In the genomic region with DNA sequence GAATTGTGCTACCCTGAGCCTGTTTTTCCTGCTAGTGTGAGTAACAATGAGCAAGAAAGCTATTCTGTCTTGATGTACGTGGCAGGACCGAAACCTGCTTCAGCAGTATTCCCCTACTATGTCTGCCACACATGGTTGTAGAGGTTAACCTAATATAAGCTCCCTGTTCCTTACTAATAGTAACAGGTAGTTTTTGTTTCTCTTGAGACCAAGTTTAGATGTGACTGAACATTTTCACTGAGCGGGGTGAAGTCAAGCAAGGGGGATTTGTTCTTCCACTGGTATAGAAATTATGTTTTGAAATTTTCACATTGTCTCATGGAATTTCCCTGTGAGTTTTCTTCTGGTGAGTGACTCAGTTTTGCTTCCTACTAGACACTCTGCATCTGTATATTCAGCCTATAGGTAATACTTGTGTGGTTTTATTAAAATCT, we compare ENCODE assay signal across 12 cellular contexts. TPM values are rescaled to one million over a fixed set of nuclear protein-coding genes. Genes with fewer than 3 reads are reported as not detected.
DNase-seq lines count a peak whose midpoint lies in the region; ATAC-seq and TF ChIP-seq lines count a peak whose summit lies in the region.
"Had no signal": no experiment of that assay in that cellular context is flagged by ENCODE, and none has a peak within 500 bp of the region (broad histone marks: within the 10 kb centered on the region; RNA-seq: fewer than 3 reads in every experiment).

No MANE protein-coding gene starts in this region.

- no peaks in the 10 kb centered on the region for H3K9me3 Mint-ChIP-seq in WTC11
- H3K9me3 Mint-ChIP-seq: activated naive CD4-positive, alpha-beta T cell treated with anti-CD3 and anti-CD28 coated beads, Interleukin-2, amount 50 U/mL, for 24 hours; natural killer cell treated with Interleukin-12 subunit alpha and Interleukin-12 subunit beta and Interleukin-15 and Interleukin-18, amount 100 ng/mL, for 72 hours had no signal

- H3K27ac Mint-ChIP-seq in WTC11 = no peak overlapping the region
- H3K27ac Mint-ChIP-seq: activated naive CD4-positive, alpha-beta T cell treated with anti-CD3 and anti-CD28 coated beads, Interleukin-2, amount 50 U/mL, for 24 hours; natural killer cell treated with Interleukin-12 subunit alpha and Interleukin-12 subunit beta and Interleukin-15 and Interleukin-18, amount 100 ng/mL, for 72 hours had no signal

- no peaks in the 10 kb centered on the region for H4K20me1 ChIP-seq in GM23248 (ENCODE audit: insufficient read depth)

- H3K9me2 ChIP-seq in GM23248 (ENCODE audit: insufficient read depth) = no peaks in the 10 kb centered on the region

- CTCF ChIA-PET in WTC11 (lab: Charles Lee) = no interaction called here

- H3K4me3 ChIP-seq in GM23248 = no peak overlapping the region
- H3K4me3 ChIP-seq: testis had no signal

- WGBS in GM23248 (ENCODE audit: low coverage in 1 of 2, low lambda C conversion rate in 2 of 2, missing lambda C conversion rate in 2 of 2), 2 experiments = 92 to 93% methylated on average over 3 of the region's 3 CpGs

- H3K36me3 ChIP-seq in GM23248 (ENCODE audit: low read depth) = no peaks in the 10 kb centered on the region; the same call in 1 of the 2 replicates

- H3K79me2 ChIP-seq in GM23248 (ENCODE audit: insufficient read depth) = no peaks in the 10 kb centered on the region

- no peaks in the 10 kb centered on the region for H3K27me3 ChIP-seq in GM23248 (replicated peaks; ENCODE audit: insufficient read depth)
- H3K27me3 ChIP-seq: testis had no signal

- no peak overlapping the region for H3K4me3 Mint-ChIP-seq in WTC11
- H3K4me3 Mint-ChIP-seq: activated naive CD4-positive, alpha-beta T cell treated with anti-CD3 and anti-CD28 coated beads, Interleukin-2, amount 50 U/mL, for 24 hours; natural killer cell treated with Interleukin-12 subunit alpha and Interleukin-12 subunit beta and Interleukin-15 and Interleukin-18, amount 100 ng/mL, for 72 hours had no signal

- no peak overlapping the region for H3K27ac ChIP-seq in GM23248
- H3K27ac ChIP-seq: testis had no signal

- POLR2A ChIA-PET in WTC11 (lab: Charles Lee) = no interaction called here

- TF ChIP-seq POLR2A in GM18505 (IDR thresholded peaks at IDR 0.05; ENCODE audit: borderline replicate concordance, extremely low read depth, insufficient read depth, insufficient read length) = no peak

- DNase-seq in GM19240 (ENCODE audit: insufficient read length, low spot score) (peak; percentile 14), HuH-7.5 (ENCODE audit: low spot score) (no peak), WTC11 (ENCODE audit: low spot score) (no peak), GM23248 (no peak), NCI-H1436 treated with DMSO at 0.1 percent for 48 hours (lab: John Stamatoyannopoulos, UW) (no peak)
- DNase-seq: T1000, testis had no signal

- no peak overlapping the region for H2AFZ ChIP-seq in GM23248

- H3K36me3 Mint-ChIP-seq in WTC11 = peaks cover 4% of the 10 kb centered on the region; the same call in 1 of the 2 replicates

- no peak overlapping the region for H3K9ac ChIP-seq in GM23248

- no peak overlapping the region for H3K4me2 ChIP-seq in GM23248 (ENCODE audit: unreplicated experiment)

- no peaks in the 10 kb centered on the region for H3K4me1 ChIP-seq in GM23248 (ENCODE audit: insufficient read depth)
- H3K4me1 ChIP-seq: testis had no signal

- in situ Hi-C loops in GM23248 (cut with MboI) = no loop called here

- ATAC-seq in GM18505 (IDR thresholded peaks at IDR 0.05; ENCODE audit: unreplicated experiment) (peak; percentile 93), HG02759 (IDR thresholded peaks at IDR 0.05; ENCODE audit: unreplicated experiment) (peak; percentile 97), HG03520 (IDR thresholded peaks at IDR 0.05; ENCODE audit: unreplicated experiment) (peak; percentile 87), WTC11 (no peak)
- ATAC-seq: natural killer cell treated with Interleukin-12 subunit alpha and Interleukin-12 subunit beta and Interleukin-15 and Interleukin-18, amount 100 ng/mL, for 72 hours had no signal

- H3K4me1 Mint-ChIP-seq in WTC11 = no peaks in the 10 kb centered on the region
- H3K4me1 Mint-ChIP-seq: activated naive CD4-positive, alpha-beta T cell treated with anti-CD3 and anti-CD28 coated beads, Interleukin-2, amount 50 U/mL, for 24 hours had no signal

- TF ChIP-seq CTCF in WTC11 (IDR thresholded peaks at IDR 0.05) = no peak

- H3K9me3 ChIP-seq in GM23248 (ENCODE audit: low read depth) = no peaks in the 10 kb centered on the region
- H3K9me3 ChIP-seq: testis had no signal

- no peaks in the 10 kb centered on the region for H3F3A ChIP-seq in GM23248 (ENCODE audit: insufficient read depth)

- no peaks in the 10 kb centered on the region for H3K27me3 Mint-ChIP-seq in WTC11 (ENCODE audit: low read depth)
- H3K27me3 Mint-ChIP-seq: activated naive CD4-positive, alpha-beta T cell treated with anti-CD3 and anti-CD28 coated beads, Interleukin-2, amount 50 U/mL, for 24 hours; natural killer cell treated with Interleukin-12 subunit alpha and Interleukin-12 subunit beta and Interleukin-15 and Interleukin-18, amount 100 ng/mL, for 72 hours had no signal

TF ChIP-seq in WTC11, 78 proteins besides CTCF, POLR2A, EP300 and RAD21:
- TF ChIP-seq, protein P1, sequence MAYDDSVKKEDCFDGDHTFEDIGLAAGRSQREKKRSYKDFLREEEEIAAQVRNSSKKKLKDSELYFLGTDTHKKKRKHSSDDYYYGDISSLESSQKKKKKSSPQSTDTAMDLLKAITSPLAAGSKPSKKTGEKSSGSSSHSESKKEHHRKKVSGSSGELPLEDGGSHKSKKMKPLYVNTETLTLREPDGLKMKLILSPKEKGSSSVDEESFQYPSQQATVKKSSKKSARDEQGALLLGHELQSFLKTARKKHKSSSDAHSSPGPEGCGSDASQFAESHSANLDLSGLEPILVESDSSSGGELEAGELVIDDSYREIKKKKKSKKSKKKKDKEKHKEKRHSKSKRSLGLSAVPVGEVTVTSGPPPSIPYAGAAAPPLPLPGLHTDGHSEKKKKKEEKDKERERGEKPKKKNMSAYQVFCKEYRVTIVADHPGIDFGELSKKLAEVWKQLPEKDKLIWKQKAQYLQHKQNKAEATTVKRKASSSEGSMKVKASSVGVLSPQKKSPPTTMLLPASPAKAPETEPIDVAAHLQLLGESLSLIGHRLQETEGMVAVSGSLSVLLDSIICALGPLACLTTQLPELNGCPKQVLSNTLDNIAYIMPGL (CRISPR knock-in tag; IDR thresholded peaks at IDR 0.05) = no peak
- no peak for TF ChIP-seq CREB1 (CRISPR knock-in tag; IDR thresholded peaks at IDR 0.05)
- TF ChIP-seq, protein P2, sequence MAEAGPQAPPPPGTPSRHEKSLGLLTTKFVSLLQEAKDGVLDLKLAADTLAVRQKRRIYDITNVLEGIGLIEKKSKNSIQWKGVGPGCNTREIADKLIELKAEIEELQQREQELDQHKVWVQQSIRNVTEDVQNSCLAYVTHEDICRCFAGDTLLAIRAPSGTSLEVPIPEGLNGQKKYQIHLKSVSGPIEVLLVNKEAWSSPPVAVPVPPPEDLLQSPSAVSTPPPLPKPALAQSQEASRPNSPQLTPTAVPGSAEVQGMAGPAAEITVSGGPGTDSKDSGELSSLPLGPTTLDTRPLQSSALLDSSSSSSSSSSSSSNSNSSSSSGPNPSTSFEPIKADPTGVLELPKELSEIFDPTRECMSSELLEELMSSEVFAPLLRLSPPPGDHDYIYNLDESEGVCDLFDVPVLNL (CRISPR knock-in tag; IDR thresholded peaks at IDR 0.05; ENCODE audit: borderline replicate concordance, low read depth) = no peak
- no peak for TF ChIP-seq ZNF232 (CRISPR knock-in tag; IDR thresholded peaks at IDR 0.05)

RNA-seq across cellular contexts. Expression of gene RRAGB, which starts 37.3 kb away (rescaled TPM):
- 7.4 to 7.9 TPM (median 7.8 TPM) in 3 replicates for total RNA-seq in WTC11 (2021)
- 12.9 and 19.0 TPM in 2 replicates for total RNA-seq in GM23248 (2014; rRNA removed; shearing (Covaris generic))
- polyA plus RNA-seq in GM23248 (2016; fragmentation: Nextera tagmentation; extraction: Ambion mirVana) = 21.3 and 23.9 TPM in 2 replicates
